Comparison of ENCODE assay signal across 10 cellular contexts in genomic region chr15:45333550-45333949, GRCh38. TPM values are rescaled to one million over a fixed set of nuclear protein-coding genes. Genes with fewer than 3 reads are reported as not detected.
A peak's percentile ranks its signal among the peaks of the same experiment; 100 is the strongest.
DNase-seq lines count a peak whose midpoint lies in the region; ATAC-seq and TF ChIP-seq lines count a peak whose summit lies in the region.
"Had no signal": no experiment of that assay in that cellular context is flagged by ENCODE, and none has a peak within 500 bp of the region (broad histone marks: within the 10 kb centered on the region; RNA-seq: fewer than 3 reads in every experiment).

No MANE protein-coding gene starts in this region.

- dilution Hi-C loops in IMR-90 (cut with HindIII; ENCODE audit: low sequenced_read_pairs, unreplicated experiment) = no loop called here

- H2BK15ac ChIP-seq in IMR-90 (ENCODE audit: low read depth, low read length) = no peak overlapping the region

- H3K4me1 ChIP-seq in IMR-90 (ENCODE audit: control insufficient read depth, insufficient read depth, low read length) = no peaks in the 10 kb centered on the region
- no peaks in the 10 kb centered on the region for H3K4me1 ChIP-seq in suprapubic skin

- no peaks in the 10 kb centered on the region for H3K9me3 ChIP-seq in IMR-90 (ENCODE audit: control insufficient read depth, insufficient read depth, low read length)
- no peaks in the 10 kb centered on the region for H3K9me3 ChIP-seq in suprapubic skin

- in situ Hi-C loops in IMR-90 (cut with MboI; ENCODE audit: low sequenced_read_pairs) = no loop called here

- no TSS peak for BruUV-seq in IMR-90 (replicated peaks; lab: Mats Ljungman, UMichigan)

- H3K23ac ChIP-seq in IMR-90 (ENCODE audit: low read depth, low read length) = no peak overlapping the region

- no peak overlapping the region for H3K14ac ChIP-seq in IMR-90 (replicated peaks; ENCODE audit: low read depth, low read length)

- H4K20me1 ChIP-seq in IMR-90 (ENCODE audit: insufficient read depth, low read length) = no peaks in the 10 kb centered on the region
- H4K20me1 ChIP-seq: BLaER1 treated with 17β-estradiol and CSF1 and Interleukin-3, amounts not matched to agents 10 nM and 100 nM had no signal

- H3K4me3 Mint-ChIP-seq in brain = no peak overlapping the region
- no peak overlapping the region for H3K4me3 Mint-ChIP-seq in activated CD4-positive, alpha-beta memory T cell treated with anti-CD3 and anti-CD28 coated beads for 36 hours

- H4K5ac ChIP-seq in IMR-90 (ENCODE audit: low read depth, low read length) = no peak overlapping the region

- peak; percentile 20 for DNase-seq in AG08395 (ENCODE audit: low spot score)
- peak; percentile 17 for DNase-seq in IMR-90
- DNase-seq in left lobe of liver (ENCODE audit: low spot score) = no peak
- no peak for DNase-seq in suprapubic skin (ENCODE audit: low spot score in 2 of 2)
- DNase-seq in activated CD4-positive, alpha-beta memory T cell treated with anti-CD3 and anti-CD28 coated beads for 36 hours = no peak
- DNase-seq: activated naive CD4-positive, alpha-beta T cell treated with Interleukin-2 at 50 U/mL for 16 hours had no signal

- no peak overlapping the region for H3K56ac ChIP-seq in IMR-90 (ENCODE audit: extremely low read depth, insufficient read depth, low read length)

- H2AK5ac ChIP-seq in IMR-90 (ENCODE audit: low read depth, low read length) = no peak overlapping the region

- no peak overlapping the region for H2BK20ac ChIP-seq in IMR-90 (ENCODE audit: low read depth, low read length)

- POLR2A ChIA-PET in IMR-90 (lab: Charles Lee; ENCODE audit: unreplicated experiment) = no interaction called here
- POLR2A ChIA-PET in activated CD4-positive, alpha-beta memory T cell treated with anti-CD3 and anti-CD28 coated beads for 36 hours (lab: Charles Lee) = no interaction called here

- H4K91ac ChIP-seq in IMR-90 (ENCODE audit: insufficient read depth, low read depth, low read length) = no peak overlapping the region

- H3K36me3 Mint-ChIP-seq in brain = no peaks in the 10 kb centered on the region
- H3K36me3 Mint-ChIP-seq in activated CD4-positive, alpha-beta memory T cell treated with anti-CD3 and anti-CD28 coated beads for 36 hours = no peaks in the 10 kb centered on the region

- no CpG with 5 or more reads among the region's 3 CpGs for WGBS in IMR-90 (ENCODE audit: extremely low coverage in 2 of 2, insufficient read length in 1 of 2), 2 experiments
- WGBS in suprapubic skin = 36% methylated on average over 3 of the region's 3 CpGs

- H3K4me3 ChIP-seq in IMR-90 (ENCODE audit: insufficient read depth, low read depth, low read length) (no peak overlapping the region), suprapubic skin (no peak overlapping the region)
- H3K4me3 ChIP-seq: BLaER1 treated with 17β-estradiol and CSF1 and Interleukin-3, amounts not matched to agents 10 nM and 100 nM had no signal

- TF ChIP-seq EP300 in suprapubic skin (IDR thresholded peaks at IDR 0.05) = no peak

- no peak overlapping the region for H3K27ac ChIP-seq in IMR-90 (ENCODE audit: insufficient read depth, low read length)
- H3K27ac ChIP-seq in suprapubic skin = no peak overlapping the region
- H3K27ac ChIP-seq: BLaER1 treated with 17β-estradiol and CSF1 and Interleukin-3, amounts not matched to agents 10 nM and 100 nM had no signal

- H2BK120ac ChIP-seq in IMR-90 (ENCODE audit: low read depth, low read length) = no peak overlapping the region

- H2AFZ ChIP-seq in IMR-90 (replicated peaks; ENCODE audit: low read length, poor library complexity) = no peak overlapping the region

- H2AK9ac ChIP-seq in IMR-90 (replicated peaks; ENCODE audit: low read depth, low read length, poor library complexity) = no peak overlapping the region

- CTCF ChIA-PET in IMR-90 (lab: Yijun Ruan, JAX) = no interaction called here
- CTCF ChIA-PET in activated CD4-positive, alpha-beta memory T cell treated with anti-CD3 and anti-CD28 coated beads for 36 hours (lab: Charles Lee) = no interaction called here

- H3K4me1 Mint-ChIP-seq in brain = peaks cover 38% of the 10 kb centered on the region
- peaks cover 3% of the 10 kb centered on the region for H3K4me1 Mint-ChIP-seq in activated CD4-positive, alpha-beta memory T cell treated with anti-CD3 and anti-CD28 coated beads for 36 hours (ENCODE audit: low read depth)

- ATAC-seq in IMR-90 (ENCODE audit: low read depth) (no peak), left lobe of liver (peak; percentile 41), HG03342 (IDR thresholded peaks at IDR 0.05; ENCODE audit: unreplicated experiment) (no peak), GM18520 (IDR thresholded peaks at IDR 0.05; ENCODE audit: unreplicated experiment) (no peak)

- no peaks in the 10 kb centered on the region for H3K9me1 ChIP-seq in IMR-90 (ENCODE audit: insufficient read depth, low read length)

- peaks cover 0 to 4% (median 3%) of the 10 kb centered on the region in 5 experiments for H3K9me3 Mint-ChIP-seq in brain
- no peaks in the 10 kb centered on the region for H3K9me3 Mint-ChIP-seq in activated CD4-positive, alpha-beta memory T cell treated with anti-CD3 and anti-CD28 coated beads for 36 hours

- H3K18ac ChIP-seq in IMR-90 (ENCODE audit: low read depth, low read length) = no peak overlapping the region

- TF ChIP-seq CTCF in IMR-90 (conservative IDR thresholded peaks at IDR 0.05; ENCODE audit: low read depth, low read length) = no peak
- TF ChIP-seq CTCF in brain (conservative IDR thresholded peaks at IDR 0.05) = no peak
- TF ChIP-seq CTCF in suprapubic skin (IDR thresholded peaks at IDR 0.05) = no peak

- H3K9ac ChIP-seq in IMR-90 (ENCODE audit: low read depth, low read length) = no peak overlapping the region
- H3K9ac ChIP-seq: BLaER1 treated with 17β-estradiol and CSF1 and Interleukin-3, amounts not matched to agents 10 nM and 100 nM had no signal

- no peak overlapping the region for H2BK5ac ChIP-seq in IMR-90 (ENCODE audit: low read depth, low read length, poor library complexity, severe bottlenecking)

- H3K4ac ChIP-seq in IMR-90 (ENCODE audit: low read depth, low read length) = no peak overlapping the region

- intact Hi-C loops in IMR-90 (cut with micrococcal nuclease) = no loop called here
- intact Hi-C loops in activated CD4-positive, alpha-beta memory T cell treated with anti-CD3 and anti-CD28 coated beads for 36 hours (cut with micrococcal nuclease) = no loop called here

- H3K36me3 ChIP-seq in IMR-90 (ENCODE audit: control insufficient read depth, insufficient read depth, low read length) (no peaks in the 10 kb centered on the region), suprapubic skin (no peaks in the 10 kb centered on the region)
- H3K36me3 ChIP-seq: BLaER1 treated with 17β-estradiol and CSF1 and Interleukin-3, amounts not matched to agents 10 nM and 100 nM had no signal

- TF ChIP-seq RAD21 in IMR-90 (IDR thresholded peaks at IDR 0.05; ENCODE audit: low read length) = no peak

- H3K27me3 ChIP-seq in IMR-90 (ENCODE audit: control insufficient read depth, insufficient read depth, low read length) (peaks cover 3% of the 10 kb centered on the region; the same call in 1 of the 2 replicates), suprapubic skin (no peaks in the 10 kb centered on the region)
- H3K27me3 ChIP-seq: BLaER1 treated with 17β-estradiol and CSF1 and Interleukin-3, amounts not matched to agents 10 nM and 100 nM had no signal

- no peak overlapping the region for H3K4me2 ChIP-seq in IMR-90 (ENCODE audit: low read depth, low read length)

- H3K79me1 ChIP-seq in IMR-90 (ENCODE audit: low read depth in 1 of 2, low read length in 2 of 2) = no peaks in the 10 kb centered on the region

- peaks cover 4% of the 10 kb centered on the region for H3K27me3 Mint-ChIP-seq in brain
- peaks cover 4% of the 10 kb centered on the region for H3K27me3 Mint-ChIP-seq in activated CD4-positive, alpha-beta memory T cell treated with anti-CD3 and anti-CD28 coated beads for 36 hours

- no peak for TF ChIP-seq POLR2A in IMR-90 (IDR thresholded peaks at IDR 0.05; ENCODE audit: low read depth, low read length)
- TF ChIP-seq POLR2A in suprapubic skin (IDR thresholded peaks at IDR 0.05) = no peak

- H4K8ac ChIP-seq in IMR-90 (ENCODE audit: low read depth in 2 of 2, low read length in 2 of 2) = no peak overlapping the region

- H3K27ac Mint-ChIP-seq in brain = peak overlapping the region in 4 of 5 experiments; percentile 46 to 79 (median 64)
- no peak overlapping the region for H3K27ac Mint-ChIP-seq in activated CD4-positive, alpha-beta memory T cell treated with anti-CD3 and anti-CD28 coated beads for 36 hours

TF ChIP-seq in IMR-90, 13 proteins besides CTCF, POLR2A, EP300 and RAD21 (continues in another document):
- TF ChIP-seq CHD1 (IDR thresholded peaks at IDR 0.05; ENCODE audit: low read depth, low read length) (no peak), FOS (IDR thresholded peaks at IDR 0.05; ENCODE audit: low read depth, low read length) (no peak), CEBPB (IDR thresholded peaks at IDR 0.05; ENCODE audit: low read depth, low read length) (no peak), BHLHE40 (IDR thresholded peaks at IDR 0.05; ENCODE audit: low read depth, low read length) (no peak), RFX5 (IDR thresholded peaks at IDR 0.05; ENCODE audit: low read depth, low read length) (no peak), RCOR1 (IDR thresholded peaks at IDR 0.05; ENCODE audit: insufficient replicate concordance, low read length) (no peak), MAZ (IDR thresholded peaks at IDR 0.05; ENCODE audit: borderline replicate concordance, low read depth, low read length) (no peak), ELK1 (IDR thresholded peaks at IDR 0.05; ENCODE audit: borderline replicate concordance, low read depth, low read length) (no peak)

RNA-seq across cellular contexts. Expression of gene GATM, which starts 44.8 kb away (rescaled TPM):
- total RNA-seq in IMR-90 (2012; rRNA removed) (0.18 and 0.28 TPM in 2 replicates), left lobe of liver (570 TPM), suprapubic skin (100 to 1,000 TPM; 159 to 195 (median 172) TPM)
- polyA plus RNA-seq in IMR-90 (2012; rRNA removed) (0.10 and 0.14 TPM in 2 replicates), brain (ENCODE audit: insufficient read depth, low read depth, low replicate concordance) (58.9 TPM)
- 0.04 TPM in 1 of 2 replicates, not detected in the other for polyA plus RNA-seq in IMR-90 (2012; cell fraction: cytosol; rRNA removed)
- 0.08 and 0.16 TPM in 2 replicates for polyA plus RNA-seq in IMR-90 (2012; cell fraction: nucleus; rRNA removed; ENCODE audit: low replicate concordance)
- total RNA-seq in activated CD4-positive, alpha-beta memory T cell treated with anti-CD3 and anti-CD28 coated beads for 36 hours = 1 to 10 TPM in 1 of 2 experiments, under 1 TPM in 1; 0.62 to 1.3 TPM

Comparison
In these comparisons a context has a peak if more than half of its experiments do, and no peak if none do; other contexts are left out.
1. DNase-seq: peak in AG08395 (single experiment) and IMR-90 (single experiment); none in left lobe of liver (single experiment), suprapubic skin (0 of 2) and activated CD4-positive, alpha-beta memory T cell treated with anti-CD3 and anti-CD28 coated beads for 36 hours (single experiment).
2. RNA of gene GATM, which starts 44.8 kb away (total RNA-seq): 570 TPM in left lobe of liver (single experiment) and 159 to 195 TPM in suprapubic skin; 0.62 to 1.3 TPM in activated CD4-positive, alpha-beta memory T cell treated with anti-CD3 and anti-CD28 coated beads for 36 hours and 0.18 to 0.28 TPM in IMR-90; every median in the first group is over 10 times any median in the second.